In genomic region chr3:50806806-50807205, GRCh38 we compare ENCODE assay signal across 20 cellular contexts.
DNase-seq lines count a peak whose midpoint lies in the region; ATAC-seq, FAIRE-seq and TF ChIP-seq lines count a peak whose summit lies in the region.
"Had no signal": no experiment of that assay in that cellular context is flagged by ENCODE, and none has a peak within 500 bp of the region (broad histone marks: within the 10 kb centered on the region; RNA-seq: fewer than 3 reads in every experiment).

No MANE protein-coding gene starts in this region.

- H3K27me3 ChIP-seq in hepatocyte (no peaks in the 10 kb centered on the region), SJCRH30 (no peaks in the 10 kb centered on the region)
- H3K27me3 ChIP-seq: ascending aorta, gastrocnemius medialis, upper lobe of left lung had no signal

- no peak overlapping the region for H3K4me3 ChIP-seq in hepatocyte
- H3K4me3 ChIP-seq in SJCRH30 = no peak overlapping the region
- H3K4me3 ChIP-seq: ascending aorta, gastrocnemius medialis, upper lobe of left lung had no signal

- H2AFZ ChIP-seq in hepatocyte = no peak overlapping the region

- no peak overlapping the region for H3K4me2 ChIP-seq in hepatocyte

- no peak for ATAC-seq in GM19467 (IDR thresholded peaks at IDR 0.05; ENCODE audit: unreplicated experiment)
- ATAC-seq: activated CD8-positive, alpha-beta T cell treated with anti-CD3 and anti-CD28 coated beads, Interleukin-2, amount 10 ng/mL, durations not matched to agents 7 days and 5 days; gastrocnemius medialis; HepG2; left lobe of liver; sciatic nerve had no signal

- FAIRE-seq in H54 (lab: Jason Lieb, UNC) = peak; percentile 69
- FAIRE-seq: G401.6, HepG2 had no signal

- no peaks in the 10 kb centered on the region for H3K79me2 ChIP-seq in hepatocyte

- H3K36me3 ChIP-seq in hepatocyte (replicated peaks; ENCODE audit: insufficient read depth, low read depth) (no peaks in the 10 kb centered on the region), SJCRH30 (no peaks in the 10 kb centered on the region)
- H3K36me3 ChIP-seq: ascending aorta, gastrocnemius medialis, upper lobe of left lung had no signal

- no peak for TF ChIP-seq POLR2A in H54 (IDR thresholded peaks at IDR 0.05; ENCODE audit: low read depth, low read length)

- 52% methylated on average over 4 of the region's 4 CpGs for WGBS in hepatocyte (ENCODE audit: low lambda C conversion rate, missing lambda C conversion rate)

- peak overlapping the region; percentile 80 for H3K27ac ChIP-seq in hepatocyte
- no peak overlapping the region for H3K27ac ChIP-seq in SJCRH30
- H3K27ac ChIP-seq: ascending aorta, gastrocnemius medialis, upper lobe of left lung had no signal

- peak; percentile 37 for DNase-seq in H54 (ENCODE audit: insufficient read length, low spot score)
- peak; percentile 14 for DNase-seq in T1000 (lab: John Stamatoyannopoulos, UW)
- DNase-seq in hepatocyte (ENCODE audit: low spot score) = peak; percentile 20
- peak; percentile 51 for DNase-seq in renal cortical epithelial cell (ENCODE audit: low read depth)
- DNase-seq in SJCRH30 = no peak
- DNase-seq in activated T-cell treated with anti-CD3 and anti-CD28 coated beads for 4 hours = no peak
- DNase-seq in activated CD4-positive, alpha-beta T cell treated with anti-CD3 and anti-CD28 coated beads for 1 hour = no peak
- DNase-seq: activated CD8-positive, alpha-beta T cell treated with anti-CD3 and anti-CD28 coated beads, Interleukin-2, amount 10 ng/mL, durations not matched to agents 7 days and 5 days; activated effector memory CD4-positive, alpha-beta T cell treated with anti-CD3 and anti-CD28 coated beads, Interleukin-2, amount 50 U/mL, for 16 hours; CD4-positive, alpha-beta memory T cell; gastrocnemius medialis; nephron progenitor cell; stimulated activated CD4-positive, alpha-beta T cell treated with anti-CD3 and anti-CD28 coated beads, Interleukin-4, amount 100 ng/mL, for 4 hours had no signal

- no peaks in the 10 kb centered on the region for H3K9me2 ChIP-seq in hepatocyte (replicated peaks; ENCODE audit: insufficient read depth)

- H4K20me1 ChIP-seq in hepatocyte (ENCODE audit: insufficient read depth, poor library complexity, severe bottlenecking) = no peaks in the 10 kb centered on the region

- no peak for TF ChIP-seq CTCF in hepatocyte (IDR thresholded peaks at IDR 0.05; ENCODE audit: poor library complexity)

- no peaks in the 10 kb centered on the region for H3K9me3 ChIP-seq in hepatocyte (ENCODE audit: low read depth)
- H3K9me3 ChIP-seq in SJCRH30 (replicated peaks) = no peaks in the 10 kb centered on the region

- H3K4me1 ChIP-seq in hepatocyte (ENCODE audit: insufficient read depth) = peaks cover 3% of the 10 kb centered on the region
- H3K4me1 ChIP-seq in SJCRH30 = no peaks in the 10 kb centered on the region
- H3K4me1 ChIP-seq: ascending aorta, gastrocnemius medialis, upper lobe of left lung had no signal

Comparison
In these comparisons a context has a peak if more than half of its experiments do, and no peak if none do; other contexts are left out.
1. DNase-seq: peak in H54 (single experiment), T1000 (single experiment), hepatocyte (single experiment) and renal cortical epithelial cell (single experiment); none in SJCRH30 (0 of 2), activated T-cell treated with anti-CD3 and anti-CD28 coated beads for 4 hours (single experiment) and activated CD4-positive, alpha-beta T cell treated with anti-CD3 and anti-CD28 coated beads for 1 hour (single experiment).